1 cellular context compared by ENCODE assay signal in genomic region chr1:234544094-234544579, GRCh38.
TF ChIP-seq lines count a peak whose summit lies in the region.

No MANE protein-coding gene starts in this region.

TF ChIP-seq in K562, 482 proteins besides CTCF, POLR2A, EP300 and RAD21 (continued from another document and continues in another):
- no peak; the same call in 1 of the 2 replicates for TF ChIP-seq POLR2AphosphoS5 (IDR thresholded peaks at IDR 0.05; ENCODE audit: control insufficient read depth, insufficient read depth, low read depth, low read length)
- no peak; the same call in 1 of the 2 replicates for TF ChIP-seq THRB (CRISPR knock-in tag; conservative IDR thresholded peaks at IDR 0.05)
- TF ChIP-seq ZNF347 (CRISPR knock-in tag; IDR thresholded peaks at IDR 0.05; ENCODE audit: low read depth), result no peak
- TF ChIP-seq, protein P1, sequence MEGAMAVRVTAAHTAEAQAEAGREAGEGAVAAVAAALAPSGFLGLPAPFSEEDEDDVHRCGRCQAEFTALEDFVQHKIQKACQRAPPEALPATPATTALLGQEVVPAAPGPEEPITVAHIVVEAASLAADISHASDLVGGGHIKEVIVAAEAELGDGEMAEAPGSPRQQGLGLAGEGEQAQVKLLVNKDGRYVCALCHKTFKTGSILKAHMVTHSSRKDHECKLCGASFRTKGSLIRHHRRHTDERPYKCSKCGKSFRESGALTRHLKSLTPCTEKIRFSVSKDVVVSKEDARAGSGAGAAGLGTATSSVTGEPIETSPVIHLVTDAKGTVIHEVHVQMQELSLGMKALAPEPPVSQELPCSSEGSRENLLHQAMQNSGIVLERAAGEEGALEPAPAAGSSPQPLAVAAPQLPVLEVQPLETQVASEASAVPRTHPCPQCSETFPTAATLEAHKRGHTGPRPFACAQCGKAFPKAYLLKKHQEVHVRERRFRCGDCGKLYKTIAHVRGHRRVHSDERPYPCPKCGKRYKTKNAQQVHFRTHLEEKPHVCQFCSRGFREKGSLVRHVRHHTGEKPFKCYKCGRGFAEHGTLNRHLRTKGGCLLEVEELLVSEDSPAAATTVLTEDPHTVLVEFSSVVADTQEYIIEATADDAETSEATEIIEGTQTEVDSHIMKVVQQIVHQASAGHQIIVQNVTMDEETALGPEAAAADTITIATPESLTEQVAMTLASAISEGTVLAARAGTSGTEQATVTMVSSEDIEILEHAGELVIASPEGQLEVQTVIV (CRISPR knock-in tag; IDR thresholded peaks at IDR 0.05; ENCODE audit: borderline replicate concordance), result no peak
- TF ChIP-seq DDX20 (tag; IDR thresholded peaks at IDR 0.05; ENCODE audit: low read depth), result peak; percentile 29; the same call in 1 of the 2 replicates
- no peak for TF ChIP-seq IRF9 (tag; IDR thresholded peaks at IDR 0.05)
- peak; percentile 63; the same call in 1 of the 2 replicates for TF ChIP-seq DPF2 (IDR thresholded peaks at IDR 0.05)
- no peak for TF ChIP-seq ILF3 (IDR thresholded peaks at IDR 0.05; ENCODE audit: borderline replicate concordance)
- peak in 1 of 2 experiments; percentile 50; a peak in 2 of 4 replicates for TF ChIP-seq NRF1 (conservative IDR thresholded peaks at IDR 0.05 in 1 of 2, IDR thresholded peaks at IDR 0.05 in 1 of 2)
- TF ChIP-seq CAMTA2 (CRISPR knock-in tag; conservative IDR thresholded peaks at IDR 0.05), result no peak
- 0 out of 2 replicates have a peak, but pooled peaks have one; percentile 38 for TF ChIP-seq KAT7 (CRISPR knock-in tag; IDR thresholded peaks at IDR 0.05; ENCODE audit: borderline replicate concordance)
- TF ChIP-seq ETV1 (tag; conservative IDR thresholded peaks at IDR 0.05; ENCODE audit: low read depth), result no peak
- TF ChIP-seq MXD1 (CRISPR knock-in tag; IDR thresholded peaks at IDR 0.05; ENCODE audit: borderline replicate concordance, poor library complexity, severe bottlenecking), result no peak
- 0 out of 2 replicates have a peak, but pooled peaks have one; percentile 57 for TF ChIP-seq KLF13 (tag; IDR thresholded peaks at IDR 0.05; ENCODE audit: borderline replicate concordance, low read depth)
- TF ChIP-seq BCL6 (CRISPR knock-in tag; IDR thresholded peaks at IDR 0.05), result no peak
- peak; percentile 98 for TF ChIP-seq NFIC (IDR thresholded peaks at IDR 0.05)
- TF ChIP-seq TRIM24 (IDR thresholded peaks at IDR 0.05), result 0 out of 4 replicates have a peak, but pooled peaks of 1 of the 2 experiments have one; percentile 17
- TF ChIP-seq ZC3H8 (IDR thresholded peaks at IDR 0.05), result no peak
- peak; percentile 52; the same call in 1 of the 2 replicates for TF ChIP-seq ZNF584 (CRISPR knock-in tag; IDR thresholded peaks at IDR 0.05; ENCODE audit: low read depth)
- TF ChIP-seq CHD7 (IDR thresholded peaks at IDR 0.05; ENCODE audit: low read depth, low read length), result no peak
- no peak for TF ChIP-seq YBX1 (IDR thresholded peaks at IDR 0.05)
- TF ChIP-seq ZFP30 (CRISPR knock-in tag; IDR thresholded peaks at IDR 0.05; ENCODE audit: borderline replicate concordance), result no peak
- no peak for TF ChIP-seq ZNF780A (CRISPR knock-in tag; IDR thresholded peaks at IDR 0.05)
- peak; percentile 28 to 56; a peak in 2 of 4 replicates for TF ChIP-seq HDAC1 (IDR thresholded peaks at IDR 0.05)
- TF ChIP-seq FOXM1 (IDR thresholded peaks at IDR 0.05; ENCODE audit: low read depth), result no peak
- no peak for TF ChIP-seq FOXM1 (CRISPR knock-in tag; IDR thresholded peaks at IDR 0.05; ENCODE audit: low read depth)
- TF ChIP-seq PURB (CRISPR knock-in tag; IDR thresholded peaks at IDR 0.05; ENCODE audit: low read depth), result no peak
- TF ChIP-seq TCF7L2 (IDR thresholded peaks at IDR 0.05; ENCODE audit: low read depth, low read length), result no peak
- TF ChIP-seq, protein P2, sequence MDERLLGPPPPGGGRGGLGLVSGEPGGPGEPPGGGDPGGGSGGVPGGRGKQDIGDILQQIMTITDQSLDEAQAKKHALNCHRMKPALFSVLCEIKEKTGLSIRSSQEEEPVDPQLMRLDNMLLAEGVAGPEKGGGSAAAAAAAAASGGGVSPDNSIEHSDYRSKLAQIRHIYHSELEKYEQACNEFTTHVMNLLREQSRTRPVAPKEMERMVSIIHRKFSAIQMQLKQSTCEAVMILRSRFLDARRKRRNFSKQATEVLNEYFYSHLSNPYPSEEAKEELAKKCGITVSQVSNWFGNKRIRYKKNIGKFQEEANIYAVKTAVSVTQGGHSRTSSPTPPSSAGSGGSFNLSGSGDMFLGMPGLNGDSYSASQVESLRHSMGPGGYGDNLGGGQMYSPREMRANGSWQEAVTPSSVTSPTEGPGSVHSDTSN (CRISPR knock-in tag; IDR thresholded peaks at IDR 0.05; ENCODE audit: low read depth), result no peak
- TF ChIP-seq, protein P2 (tag; conservative IDR thresholded peaks at IDR 0.05; ENCODE audit: low read depth), result no peak
- 0 out of 2 replicates have a peak, but pooled peaks have one; percentile 12 for TF ChIP-seq RBFOX2 (IDR thresholded peaks at IDR 0.05; ENCODE audit: low read depth, low read length)
- TF ChIP-seq PCBP1 (IDR thresholded peaks at IDR 0.05; ENCODE audit: low read depth, low read length, poor library complexity, severe bottlenecking), result no peak
- no peak for TF ChIP-seq CCAR2 (IDR thresholded peaks at IDR 0.05; ENCODE audit: low read depth, low read length)
- no peak for TF ChIP-seq ZNF79 (CRISPR knock-in tag; IDR thresholded peaks at IDR 0.05; ENCODE audit: low read depth)
- peak; percentile 49 for TF ChIP-seq NFIX (CRISPR knock-in tag; IDR thresholded peaks at IDR 0.05; ENCODE audit: low read depth)
- no peak for TF ChIP-seq SNIP1 (IDR thresholded peaks at IDR 0.05; ENCODE audit: low read depth)
- TF ChIP-seq, protein P3, sequence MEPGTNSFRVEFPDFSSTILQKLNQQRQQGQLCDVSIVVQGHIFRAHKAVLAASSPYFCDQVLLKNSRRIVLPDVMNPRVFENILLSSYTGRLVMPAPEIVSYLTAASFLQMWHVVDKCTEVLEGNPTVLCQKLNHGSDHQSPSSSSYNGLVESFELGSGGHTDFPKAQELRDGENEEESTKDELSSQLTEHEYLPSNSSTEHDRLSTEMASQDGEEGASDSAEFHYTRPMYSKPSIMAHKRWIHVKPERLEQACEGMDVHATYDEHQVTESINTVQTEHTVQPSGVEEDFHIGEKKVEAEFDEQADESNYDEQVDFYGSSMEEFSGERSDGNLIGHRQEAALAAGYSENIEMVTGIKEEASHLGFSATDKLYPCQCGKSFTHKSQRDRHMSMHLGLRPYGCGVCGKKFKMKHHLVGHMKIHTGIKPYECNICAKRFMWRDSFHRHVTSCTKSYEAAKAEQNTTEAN (CRISPR knock-in tag; IDR thresholded peaks at IDR 0.05), result no peak
- no peak for TF ChIP-seq MTA2 (IDR thresholded peaks at IDR 0.05; ENCODE audit: low read depth)
- TF ChIP-seq BACH1 (tag; IDR thresholded peaks at IDR 0.05), result 0 out of 2 replicates have a peak, but pooled peaks have one; percentile 17
- TF ChIP-seq SNRNP70 (optimal IDR thresholded peaks at IDR 0.05; ENCODE audit: low read depth, low read length), result no peak
- no peak for TF ChIP-seq CCNT2 (IDR thresholded peaks at IDR 0.05; ENCODE audit: borderline replicate concordance, extremely low read depth, insufficient read length, low read depth, low read length)
- no peak for TF ChIP-seq RBM17 (IDR thresholded peaks at IDR 0.05; ENCODE audit: borderline replicate concordance, low read depth, low read length)
- no peak for TF ChIP-seq ZNF274 (IDR thresholded peaks at IDR 0.05; ENCODE audit: borderline replicate concordance, low read depth, low read length)
- TF ChIP-seq RHOXF2B (CRISPR knock-in tag; conservative IDR thresholded peaks at IDR 0.05), result no peak
- peak; percentile 16 for TF ChIP-seq RBBP5 (IDR thresholded peaks at IDR 0.05; ENCODE audit: borderline replicate concordance, insufficient read depth, low read length, poor library complexity, severe bottlenecking)
- TF ChIP-seq SP2 (IDR thresholded peaks at IDR 0.05; ENCODE audit: extremely low read depth, low read depth, low read length, poor library complexity, severe bottlenecking), result no peak
